9 cellular contexts compared by ENCODE assay signal in genomic region chrX:107630031-107630689, GRCh38. TPM values are rescaled to one million over a fixed set of nuclear protein-coding genes. Genes with fewer than 3 reads are reported as not detected.
DNase-seq lines count a peak whose midpoint lies in the region; ATAC-seq and TF ChIP-seq lines count a peak whose summit lies in the region.
"Had no signal": no experiment of that assay in that cellular context is flagged by ENCODE, and none has a peak within 500 bp of the region (broad histone marks: within the 10 kb centered on the region; RNA-seq: fewer than 3 reads in every experiment).

No MANE protein-coding gene starts in this region.

- H3K9me3 ChIP-seq in Panc1 (ENCODE audit: control insufficient read depth, insufficient read depth, low read depth, low read length), result no peaks in the 10 kb centered on the region

- peak overlapping the region; percentile 94 for H3K4me3 Mint-ChIP-seq in activated naive CD4-positive, alpha-beta T cell treated with anti-CD3 and anti-CD28 coated beads, Interleukin-2, amount 10 ng/mL, durations not matched to agents 7 days and 5 days
- peak overlapping the region; percentile 14 to 89 for H3K4me3 Mint-ChIP-seq in stimulated activated naive B cell treated with anti-CD40 and anti-IgM and Interleukin-4, amounts not matched to agents 10 μg/mL and 1 μg/mL and 100 μg/mL, for 72 hours

- H3K9me3 Mint-ChIP-seq in activated naive CD4-positive, alpha-beta T cell treated with anti-CD3 and anti-CD28 coated beads, Interleukin-2, amount 10 ng/mL, durations not matched to agents 7 days and 5 days, result no peaks in the 10 kb centered on the region
- H3K9me3 Mint-ChIP-seq in stimulated activated naive B cell treated with anti-CD40 and anti-IgM and Interleukin-4, amounts not matched to agents 10 μg/mL and 1 μg/mL and 100 μg/mL, for 72 hours, result no peaks in the 10 kb centered on the region

- ATAC-seq in Panc1 (no peak), HG03342 (IDR thresholded peaks at IDR 0.05; ENCODE audit: unreplicated experiment) (no peak), GM21515 (IDR thresholded peaks at IDR 0.05; ENCODE audit: unreplicated experiment) (no peak), HG02678 (IDR thresholded peaks at IDR 0.05; ENCODE audit: unreplicated experiment) (no peak)
- ATAC-seq in stimulated activated naive B cell treated with anti-CD40 and anti-IgM and Interleukin-4, amounts not matched to agents 10 μg/mL and 1 μg/mL and 100 μg/mL, for 72 hours (replicated peaks), result no peak

- no peaks in the 10 kb centered on the region for H3K27me3 ChIP-seq in Panc1 (ENCODE audit: control insufficient read depth, insufficient read depth, low read length)

- no TSS peak for BruUV-seq in Panc1 (replicated peaks; lab: Mats Ljungman, UMichigan)

- no peak for TF ChIP-seq CTCF in Panc1 (IDR thresholded peaks at IDR 0.05)
- TF ChIP-seq CTCF in fibroblast of the aortic adventitia (IDR thresholded peaks at IDR 0.05; ENCODE audit: insufficient read depth, low read length), result no peak

- no peak overlapping the region for H3K27ac Mint-ChIP-seq in activated naive CD4-positive, alpha-beta T cell treated with anti-CD3 and anti-CD28 coated beads, Interleukin-2, amount 10 ng/mL, durations not matched to agents 7 days and 5 days
- no peak overlapping the region for H3K27ac Mint-ChIP-seq in stimulated activated naive B cell treated with anti-CD40 and anti-IgM and Interleukin-4, amounts not matched to agents 10 μg/mL and 1 μg/mL and 100 μg/mL, for 72 hours

- no peaks in the 10 kb centered on the region; the same call in 1 of the 2 replicates for H3K36me3 ChIP-seq in Panc1 (ENCODE audit: control insufficient read depth, insufficient read depth, low read length)

- in situ Hi-C loops in Panc1 (cut with HindIII; ENCODE audit: low pct_unique_long_range_greater_than_20kb, low sequenced_read_pairs), result no loop called here

- H3K4me3 ChIP-seq in Panc1 (ENCODE audit: low read depth in 2 of 2, low read length in 2 of 2) (peak overlapping the region; percentile 90 to 97), fibroblast of the aortic adventitia (ENCODE audit: low read depth, low read length) (peak overlapping the region; percentile 77)

- H3K4me1 ChIP-seq in Panc1 (ENCODE audit: control insufficient read depth, insufficient read depth, low read length), result peaks cover 33% of the 10 kb centered on the region

- H3K4me1 Mint-ChIP-seq in activated naive CD4-positive, alpha-beta T cell treated with anti-CD3 and anti-CD28 coated beads, Interleukin-2, amount 10 ng/mL, durations not matched to agents 7 days and 5 days, result peaks cover 31% of the 10 kb centered on the region
- H3K4me1 Mint-ChIP-seq in stimulated activated naive B cell treated with anti-CD40 and anti-IgM and Interleukin-4, amounts not matched to agents 10 μg/mL and 1 μg/mL and 100 μg/mL, for 72 hours, result peaks cover 4 to 5% of the 10 kb centered on the region in 2 donors

- DNase-seq in activated naive CD4-positive, alpha-beta T cell treated with anti-CD3 and anti-CD28 coated beads, Interleukin-2, amount 10 ng/mL, durations not matched to agents 7 days and 5 days, result no peak
- DNase-seq in activated naive CD4-positive, alpha-beta T cell treated with anti-CD3 and anti-CD28 coated beads, Interleukin-2, amount 50 U/mL, for 16 hours, result no peak
- DNase-seq in Panc1 (ENCODE audit: low read depth, low spot score) (no peak), fibroblast of the aortic adventitia (ENCODE audit: low read depth) (no peak)
- no peak for DNase-seq in stimulated activated naive B cell treated with anti-CD40 and anti-IgM and Interleukin-4, amounts not matched to agents 10 μg/mL and 1 μg/mL and 100 μg/mL, for 72 hours
- DNase-seq: activated CD8-positive, alpha-beta memory T cell treated with anti-CD3 and anti-CD28 coated beads for 24 hours had no signal

- H3K27me3 Mint-ChIP-seq in activated naive CD4-positive, alpha-beta T cell treated with anti-CD3 and anti-CD28 coated beads, Interleukin-2, amount 10 ng/mL, durations not matched to agents 7 days and 5 days, result no peaks in the 10 kb centered on the region
- H3K27me3 Mint-ChIP-seq in stimulated activated naive B cell treated with anti-CD40 and anti-IgM and Interleukin-4, amounts not matched to agents 10 μg/mL and 1 μg/mL and 100 μg/mL, for 72 hours, result no peaks in the 10 kb centered on the region

- H3K27ac ChIP-seq in Panc1 (ENCODE audit: low read length), result peak overlapping the region; percentile 93

- CTCF ChIA-PET in activated naive CD4-positive, alpha-beta T cell treated with anti-CD3 and anti-CD28 coated beads, Interleukin-2, amount 10 ng/mL, durations not matched to agents 7 days and 5 days (lab: Charles Lee), result interaction anchor here (1.5 to 2.4 kb wide), 2 partner anchors 92 to 147 kb away, joined by 7 to 11 read pairs; partner anchors contain the start of gene NCBP2L
- CTCF ChIA-PET in Panc1 (lab: Charles Lee), result interaction anchor here (0.6 kb wide), 1 partner anchor 127 kb away, joined by 6 read pairs; no protein-coding TSS in a partner anchor

- POLR2A ChIA-PET in Panc1 (lab: Charles Lee), result no interaction called here

- intact Hi-C loops in Panc1 (cut with micrococcal nuclease; ENCODE audit: unreplicated experiment), result no loop called here

- no peaks in the 10 kb centered on the region for H3K36me3 Mint-ChIP-seq in activated naive CD4-positive, alpha-beta T cell treated with anti-CD3 and anti-CD28 coated beads, Interleukin-2, amount 10 ng/mL, durations not matched to agents 7 days and 5 days
- peaks cover 0 to 4% of the 10 kb centered on the region in 2 donors for H3K36me3 Mint-ChIP-seq in stimulated activated naive B cell treated with anti-CD40 and anti-IgM and Interleukin-4, amounts not matched to agents 10 μg/mL and 1 μg/mL and 100 μg/mL, for 72 hours

RNA-seq across cellular contexts. Expression of gene PRPS1, which starts 1.9 kb away (rescaled TPM):
- total RNA-seq in Panc1 (2021; ENCODE audit: unreplicated experiment), result 152 TPM
- polyA plus RNA-seq in Panc1 (2012; ENCODE audit: insufficient read length), result 127 TPM
- 37.9 and 60.9 TPM in 2 replicates for total RNA-seq in fibroblast of the aortic adventitia (ENCODE audit: low replicate concordance)
